In genomic region chr12:51869490-51869865, GRCh38 we compare ENCODE assay signal across 9 cellular contexts. TPM values are rescaled to one million over a fixed set of nuclear protein-coding genes. Genes with fewer than 3 reads are reported as not detected.
DNase-seq lines count a peak whose midpoint lies in the region; ATAC-seq and TF ChIP-seq lines count a peak whose summit lies in the region.
"Had no signal": no experiment of that assay in that cellular context is flagged by ENCODE, and none has a peak within 500 bp of the region (broad histone marks: within the 10 kb centered on the region; RNA-seq: fewer than 3 reads in every experiment).

No MANE protein-coding gene starts in this region.

- no peak overlapping the region for H2AFZ ChIP-seq in mesenchymal stem cell (ENCODE audit: low read depth, low read length)

- 17% methylated on average over 16 of the region's 20 CpGs for WGBS in mesenchymal stem cell
- 43% methylated on average over 7 of the region's 20 CpGs for WGBS in suprapubic skin

- peak overlapping the region; percentile 17 to 38 for H2BK12ac ChIP-seq in mesenchymal stem cell (ENCODE audit: low read length in 2 of 2)

- H3K36me3 ChIP-seq in HUES48 (ENCODE audit: control insufficient read depth, insufficient read depth, low read length) (no peaks in the 10 kb centered on the region), colonic mucosa (no peaks in the 10 kb centered on the region), mesenchymal stem cell (ENCODE audit: control insufficient read depth in 1 of 2, insufficient read depth in 2 of 2, low read depth in 1 of 2, low read length in 2 of 2) (no peaks in the 10 kb centered on the region), suprapubic skin (no peaks in the 10 kb centered on the region)

- TF ChIP-seq POLR2A in suprapubic skin (IDR thresholded peaks at IDR 0.05) = no peak

- H3K27ac ChIP-seq in HUES48 (ENCODE audit: low read depth, low read length) = peak overlapping the region; percentile 14
- no peak overlapping the region for H3K27ac ChIP-seq in colonic mucosa
- H3K27ac ChIP-seq in mesenchymal stem cell (ENCODE audit: low read length, poor library complexity, severe bottlenecking) = no peak overlapping the region
- H3K27ac ChIP-seq in suprapubic skin = no peak overlapping the region

- TF ChIP-seq CTCF in colonic mucosa (IDR thresholded peaks at IDR 0.05) (no peak), suprapubic skin (IDR thresholded peaks at IDR 0.05) (no peak)

- intact Hi-C loops in colonic mucosa (cut with DNase I) = no loop called here

- H3K4me1 ChIP-seq in HUES48 (ENCODE audit: control insufficient read depth, insufficient read depth, low read length) (peaks cover 50% of the 10 kb centered on the region), colonic mucosa (no peaks in the 10 kb centered on the region), mesenchymal stem cell (ENCODE audit: control insufficient read depth, insufficient read depth, low read depth, low read length) (peaks cover 18% of the 10 kb centered on the region), suprapubic skin (peaks cover 16% of the 10 kb centered on the region)

- TF ChIP-seq EP300 in suprapubic skin (IDR thresholded peaks at IDR 0.05) = no peak

- H3K9ac ChIP-seq in HUES48 (ENCODE audit: low read depth, low read length) = no peak overlapping the region
- no peak overlapping the region for H3K9ac ChIP-seq in colonic mucosa (ENCODE audit: low read depth in 2 of 2, low read length in 2 of 2)
- no peak overlapping the region for H3K9ac ChIP-seq in mesenchymal stem cell (ENCODE audit: low read length)

- H3K4ac ChIP-seq in mesenchymal stem cell (ENCODE audit: low read depth in 1 of 2, low read length in 2 of 2) = no peak overlapping the region

- H4K91ac ChIP-seq in mesenchymal stem cell (ENCODE audit: low read length) = peak overlapping the region; percentile 45

- H3K4me2 ChIP-seq in mesenchymal stem cell (ENCODE audit: low read length, poor library complexity, severe bottlenecking) = peak overlapping the region; percentile 97

- no peak for ATAC-seq in HG02840 (IDR thresholded peaks at IDR 0.05; ENCODE audit: low FRiP score, unreplicated experiment)
- no peak for ATAC-seq in GM21576 (IDR thresholded peaks at IDR 0.05; ENCODE audit: unreplicated experiment)

- H3K9me3 ChIP-seq in HUES48 (ENCODE audit: control insufficient read depth, insufficient read depth, low read length) = no peaks in the 10 kb centered on the region
- H3K9me3 ChIP-seq in colonic mucosa = no peaks in the 10 kb centered on the region
- H3K9me3 ChIP-seq in mesenchymal stem cell (ENCODE audit: control insufficient read depth, low read length) = no peaks in the 10 kb centered on the region
- H3K9me3 ChIP-seq in suprapubic skin = no peaks in the 10 kb centered on the region

- peak overlapping the region; percentile 73 for H3K4me3 ChIP-seq in HUES48 (ENCODE audit: low read depth, low read length)
- H3K4me3 ChIP-seq in colonic mucosa = peak overlapping the region; percentile 19
- H3K4me3 ChIP-seq in mesenchymal stem cell (ENCODE audit: insufficient read depth in 1 of 2, low read depth in 1 of 2, low read length in 2 of 2) = peak overlapping the region; percentile 49 to 76
- H3K4me3 ChIP-seq in suprapubic skin = peak overlapping the region; percentile 49

- peak overlapping the region; percentile 15 for H2BK15ac ChIP-seq in mesenchymal stem cell (ENCODE audit: low read depth, poor library complexity, severe bottlenecking)

- H2BK120ac ChIP-seq in mesenchymal stem cell (ENCODE audit: low read depth, low read length) = no peak overlapping the region

- H3K14ac ChIP-seq in mesenchymal stem cell (ENCODE audit: low read length in 2 of 2) = peak overlapping the region in 1 of 2 experiments; percentile 4

- H3K23ac ChIP-seq in mesenchymal stem cell (ENCODE audit: low read length in 2 of 2) = no peak overlapping the region

- H2AK5ac ChIP-seq in mesenchymal stem cell (ENCODE audit: low read length, severe bottlenecking) = no peak overlapping the region

- no peaks in the 10 kb centered on the region for H3K79me1 ChIP-seq in mesenchymal stem cell (replicated peaks; ENCODE audit: low read length, poor library complexity, severe bottlenecking)

- H3K27me3 ChIP-seq in HUES48 (ENCODE audit: control insufficient read depth, insufficient read depth, low read length) (peaks cover 54% of the 10 kb centered on the region), colonic mucosa (peaks cover 22% of the 10 kb centered on the region), mesenchymal stem cell (ENCODE audit: control insufficient read depth in 1 of 2, insufficient read depth in 1 of 2, low read length in 2 of 2) (peaks cover 49 to 65% of the 10 kb centered on the region in 2 experiments), suprapubic skin (peaks cover 22% of the 10 kb centered on the region)

- peak overlapping the region; percentile 86 for H4K8ac ChIP-seq in mesenchymal stem cell (ENCODE audit: low read length)

- peak overlapping the region; percentile 13 to 47 for H3K18ac ChIP-seq in mesenchymal stem cell (ENCODE audit: low read depth in 1 of 2, low read length in 2 of 2)

- H2BK5ac ChIP-seq in mesenchymal stem cell (ENCODE audit: low read depth, low read length, poor library complexity, severe bottlenecking) = no peak overlapping the region

- DNase-seq in colonic mucosa (no peak), mesenchymal stem cell (no peak), suprapubic skin (ENCODE audit: low spot score in 2 of 2) (peak in 1 of 2 donors; percentile 55), T-helper 9 cell (no peak), SHP77 treated with DMSO at 0.1 percent for 48 hours (lab: John Stamatoyannopoulos, UW) (no peak)
- DNase-seq: stimulated activated CD4-positive, alpha-beta T cell treated with anti-CD3 and anti-CD28 coated beads, Interleukin-12 subunit alpha, Interleukin-12 subunit beta, amount 100 ng/mL, for 4 hours had no signal

RNA-seq across cellular contexts. Expression of gene ANKRD33, which starts 18.4 kb away (rescaled TPM):
- total RNA-seq in colonic mucosa (not detected), suprapubic skin (not detected)
- polyA plus RNA-seq in mesenchymal stem cell (2013, experiment 1 of 2) = 3.7 TPM
- polyA plus RNA-seq in mesenchymal stem cell (2013, experiment 2 of 2) = 3.2 TPM

RNA-seq across cellular contexts. Expression of gene FIGNL2, which starts 21.0 kb away (rescaled TPM):
- total RNA-seq in colonic mucosa = under 1 TPM; 0.30 to 0.35 TPM
- polyA plus RNA-seq in mesenchymal stem cell (2013, experiment 1 of 2) = 0.62 TPM
- polyA plus RNA-seq in mesenchymal stem cell (2013, experiment 2 of 2) = 0.71 TPM
- total RNA-seq in suprapubic skin = under 1 TPM; 0.16 to 0.40 (median 0.32) TPM

RNA-seq across cellular contexts. Expression of gene ACVRL1, which starts 37.8 kb away (rescaled TPM):
- total RNA-seq in colonic mucosa (100 to 1,000 TPM; 121 to 162 TPM), suprapubic skin (10 to 100 TPM; 31.2 to 43.4 (median 39.0) TPM)
- 158 TPM for polyA plus RNA-seq in mesenchymal stem cell (2013, experiment 1 of 2)
- 162 TPM for polyA plus RNA-seq in mesenchymal stem cell (2013, experiment 2 of 2)

Comparison
In these comparisons a context has a peak if more than half of its experiments do, and no peak if none do; other contexts are left out.
1. H3K4me3 ChIP-seq: peak in every context shown above with its lines; median percentile 73 in HUES48; 62 in mesenchymal stem cell; 49 in suprapubic skin; 19 in colonic mucosa.